1 cellular context compared by ENCODE assay signal in the genomic region with DNA sequence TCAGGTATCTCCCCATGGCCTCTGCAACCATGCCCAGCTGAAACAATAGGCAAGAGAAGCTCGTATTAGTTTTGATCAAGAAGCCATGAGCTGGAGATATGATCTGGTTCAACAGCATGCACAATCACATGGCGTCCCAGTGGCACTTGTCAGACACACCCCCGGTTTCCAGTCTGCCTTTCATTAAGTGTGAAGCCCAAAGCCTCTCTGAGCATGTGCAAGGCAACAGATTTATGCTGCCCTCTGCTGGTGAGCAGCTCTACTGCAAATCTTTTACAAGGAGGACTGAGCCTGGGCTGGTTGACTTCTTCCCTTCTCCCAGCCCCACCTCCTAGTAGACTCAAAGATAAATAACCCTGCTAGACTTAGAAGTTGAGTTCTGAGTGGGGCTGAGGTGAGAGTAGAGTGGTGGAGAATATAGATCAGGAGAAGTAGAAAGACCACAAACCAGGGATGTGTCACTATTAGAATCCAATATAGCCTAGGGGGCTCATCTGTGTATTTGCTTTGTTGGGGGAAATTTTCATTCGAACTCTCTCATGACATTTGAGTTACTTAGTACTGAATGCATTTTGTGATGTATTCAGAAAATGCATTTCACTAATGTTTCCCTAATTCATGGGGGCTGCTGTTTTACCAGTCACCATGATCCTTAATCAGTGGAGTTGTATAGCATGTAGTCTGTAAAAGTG.
A peak's percentile ranks its signal among the peaks of the same experiment; 100 is the strongest.
TF ChIP-seq lines count a peak whose summit lies in the region.

No MANE protein-coding gene starts in this region.

TF ChIP-seq in HepG2, 621 proteins besides CTCF, POLR2A, EP300 and RAD21 (continued from another document and continues in another):
- TF ChIP-seq ZNF770 (CRISPR knock-in tag; IDR thresholded peaks at IDR 0.05) (no peak), MED13 (CRISPR knock-in tag; IDR thresholded peaks at IDR 0.05) (no peak), FOXC1 (CRISPR knock-in tag; IDR thresholded peaks at IDR 0.05; ENCODE audit: borderline replicate concordance) (0 out of 2 replicates have a peak, but pooled peaks have one; percentile 56), THAP11 (CRISPR knock-in tag; IDR thresholded peaks at IDR 0.05) (peak; percentile 67), EHMT2 (IDR thresholded peaks at IDR 0.05; ENCODE audit: borderline replicate concordance, low read depth, low read length) (no peak), KDM4B (CRISPR knock-in tag; IDR thresholded peaks at IDR 0.05) (peak; percentile 75; the same call in 1 of the 2 replicates), CBX1 (IDR thresholded peaks at IDR 0.05; ENCODE audit: low read depth) (peak; percentile 84), SETDB1 (CRISPR knock-in tag; IDR thresholded peaks at IDR 0.05; ENCODE audit: borderline replicate concordance) (no peak), NFE2 (CRISPR knock-in tag; IDR thresholded peaks at IDR 0.05) (no peak), ZNF484 (CRISPR knock-in tag; IDR thresholded peaks at IDR 0.05; ENCODE audit: borderline replicate concordance, low read depth) (no peak), RCOR2 (CRISPR knock-in tag; IDR thresholded peaks at IDR 0.05) (no peak), ZNF207 (IDR thresholded peaks at IDR 0.05; ENCODE audit: borderline replicate concordance) (no peak), ZFAT (CRISPR knock-in tag; conservative IDR thresholded peaks at IDR 0.05) (no peak), BRCA1 (CRISPR knock-in tag; IDR thresholded peaks at IDR 0.05) (no peak), FLYWCH1 (CRISPR knock-in tag; IDR thresholded peaks at IDR 0.05) (no peak), ZNF557 (CRISPR knock-in tag; IDR thresholded peaks at IDR 0.05) (no peak), KLF16 (CRISPR knock-in tag; IDR thresholded peaks at IDR 0.05) (peak in 1 of 2 experiments; percentile 81; a peak in 2 of 4 replicates), RBM39 (IDR thresholded peaks at IDR 0.05; ENCODE audit: low read depth, low read length, poor library complexity, severe bottlenecking) (no peak), MIER3 (CRISPR knock-in tag; IDR thresholded peaks at IDR 0.05; ENCODE audit: borderline replicate concordance) (0 out of 2 replicates have a peak, but pooled peaks have one; percentile 66), PAXIP1 (CRISPR knock-in tag; conservative IDR thresholded peaks at IDR 0.05) (no peak), MIER2 (CRISPR knock-in tag; IDR thresholded peaks at IDR 0.05) (peak; percentile 76; the same call in 1 of the 2 replicates), ZNF563 (CRISPR knock-in tag; IDR thresholded peaks at IDR 0.05) (0 out of 2 replicates have a peak, but pooled peaks have one; percentile 39), JUNB (CRISPR knock-in tag; IDR thresholded peaks at IDR 0.05; ENCODE audit: borderline replicate concordance) (no peak), ZNF646 (CRISPR knock-in tag; IDR thresholded peaks at IDR 0.05) (no peak), ZNF264 (CRISPR knock-in tag; IDR thresholded peaks at IDR 0.05) (no peak), MAZ (IDR thresholded peaks at IDR 0.05; ENCODE audit: borderline replicate concordance, low read depth, low read length) (no peak), MAZ (CRISPR knock-in tag; IDR thresholded peaks at IDR 0.05; ENCODE audit: low read depth) (no peak), NCOA5 (CRISPR knock-in tag; IDR thresholded peaks at IDR 0.05) (no peak), ZFP91 (CRISPR knock-in tag; IDR thresholded peaks at IDR 0.05; ENCODE audit: borderline replicate concordance) (no peak), ZNF121 (CRISPR knock-in tag; IDR thresholded peaks at IDR 0.05) (no peak), ZNF333 (CRISPR knock-in tag; IDR thresholded peaks at IDR 0.05; ENCODE audit: borderline replicate concordance) (no peak)
- TF ChIP-seq, protein P1, sequence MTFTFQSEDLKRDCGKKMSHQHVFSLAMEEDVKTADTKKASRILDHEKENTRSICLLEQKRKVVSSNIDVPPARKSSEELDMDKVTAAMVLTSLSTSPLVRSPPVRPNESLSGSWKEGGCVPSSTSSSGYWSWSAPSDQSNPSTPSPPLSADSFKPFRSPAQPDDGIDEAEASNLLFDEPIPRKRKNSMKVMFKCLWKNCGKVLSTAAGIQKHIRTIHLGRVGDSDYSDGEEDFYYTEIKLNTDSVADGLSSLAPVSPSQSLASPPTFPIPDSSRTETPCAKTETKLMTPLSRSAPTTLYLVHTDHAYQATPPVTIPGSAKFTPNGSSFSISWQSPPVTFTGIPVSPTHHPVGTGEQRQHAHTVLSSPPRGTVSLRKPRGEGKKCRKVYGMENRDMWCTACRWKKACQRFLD (CRISPR knock-in tag; IDR thresholded peaks at IDR 0.05; ENCODE audit: borderline replicate concordance), result no peak
- TF ChIP-seq, protein P2, sequence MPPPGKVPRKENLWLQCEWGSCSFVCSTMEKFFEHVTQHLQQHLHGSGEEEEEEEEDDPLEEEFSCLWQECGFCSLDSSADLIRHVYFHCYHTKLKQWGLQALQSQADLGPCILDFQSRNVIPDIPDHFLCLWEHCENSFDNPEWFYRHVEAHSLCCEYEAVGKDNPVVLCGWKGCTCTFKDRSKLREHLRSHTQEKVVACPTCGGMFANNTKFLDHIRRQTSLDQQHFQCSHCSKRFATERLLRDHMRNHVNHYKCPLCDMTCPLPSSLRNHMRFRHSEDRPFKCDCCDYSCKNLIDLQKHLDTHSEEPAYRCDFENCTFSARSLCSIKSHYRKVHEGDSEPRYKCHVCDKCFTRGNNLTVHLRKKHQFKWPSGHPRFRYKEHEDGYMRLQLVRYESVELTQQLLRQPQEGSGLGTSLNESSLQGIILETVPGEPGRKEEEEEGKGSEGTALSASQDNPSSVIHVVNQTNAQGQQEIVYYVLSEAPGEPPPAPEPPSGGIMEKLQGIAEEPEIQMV (CRISPR knock-in tag; IDR thresholded peaks at IDR 0.05; ENCODE audit: low read depth), result no peak; the same call in 1 of the 2 replicates
- TF ChIP-seq, protein P3, sequence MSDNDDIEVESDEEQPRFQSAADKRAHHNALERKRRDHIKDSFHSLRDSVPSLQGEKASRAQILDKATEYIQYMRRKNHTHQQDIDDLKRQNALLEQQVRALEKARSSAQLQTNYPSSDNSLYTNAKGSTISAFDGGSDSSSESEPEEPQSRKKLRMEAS (IDR thresholded peaks at IDR 0.05), result peak; percentile 93
